In the genomic region with DNA sequence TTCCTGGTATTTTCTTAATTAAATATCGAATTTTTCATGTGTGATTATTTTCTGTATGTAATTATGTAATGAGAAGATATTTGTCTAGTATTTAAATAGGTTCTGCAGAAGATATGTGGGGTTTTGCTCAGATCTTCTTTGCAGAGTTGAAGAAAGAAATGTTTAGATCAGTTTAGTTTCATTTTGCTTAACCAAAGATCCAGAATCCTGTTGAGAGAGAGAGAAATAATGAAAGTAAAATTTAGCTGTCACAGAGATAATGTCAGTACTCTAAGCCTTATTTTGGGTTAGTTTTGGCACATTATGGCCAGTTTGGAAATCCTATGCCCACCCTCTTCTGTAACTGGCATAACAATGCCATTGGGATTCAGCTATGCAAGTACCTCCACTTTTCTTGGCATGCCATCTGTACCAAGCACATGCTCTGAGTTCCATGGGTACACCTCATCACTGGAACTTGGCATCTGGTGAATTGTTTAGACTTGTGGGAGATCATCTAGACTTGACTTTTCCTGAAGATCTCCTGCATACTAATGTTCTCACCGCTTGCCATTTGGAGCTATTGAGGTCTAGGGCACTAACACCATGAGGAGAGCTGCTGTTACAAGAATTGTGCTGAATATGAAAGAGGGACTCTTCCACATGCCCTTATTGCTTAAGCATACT, we compare ENCODE assay signal across 19 cellular contexts. TPM values are rescaled to one million over a fixed set of nuclear protein-coding genes. Genes with fewer than 3 reads are reported as not detected.
DNase-seq lines count a peak whose midpoint lies in the region; ATAC-seq, FAIRE-seq and TF ChIP-seq lines count a peak whose summit lies in the region.
"Had no signal": no experiment of that assay in that cellular context is flagged by ENCODE, and none has a peak within 500 bp of the region (broad histone marks: within the 10 kb centered on the region; RNA-seq: fewer than 3 reads in every experiment).

No MANE protein-coding gene starts in this region.

- DNase-seq in ACHN (peak; percentile 16), GM03348 (ENCODE audit: low spot score) (peak; percentile 19), keratinocyte (ENCODE audit: low read depth, low spot score) (no peak), hepatic stellate cell (ENCODE audit: low spot score) (no peak), tibial artery (no peak)
- no peak for DNase-seq in activated T-helper 2 cell treated with anti-CD3 and anti-CD28 coated beads, Interferon-gamma antibody, Interleukin-2, Interleukin-4, amounts not matched to agents 10 μg/mL and 5 μg/mL and 100 μg/mL, durations not matched to agents 14 hours and 24 hours and 36 hours (ENCODE audit: low spot score)
- DNase-seq: activated CD4-positive, alpha-beta T cell treated with anti-CD3 and anti-CD28 coated beads, Interleukin-2, amount 50 U/mL, for 1 hour; heart right ventricle; NCI-H1694 treated with DMSO at 0.1 percent for 48 hours; upper lobe of left lung had no signal

- peaks cover 21% of the 10 kb centered on the region for H3K4me1 Mint-ChIP-seq in activated T-helper 2 cell treated with anti-CD3 and anti-CD28 coated beads, Interferon-gamma antibody, Interleukin-2, Interleukin-4, amounts not matched to agents 10 μg/mL and 5 μg/mL and 100 μg/mL, durations not matched to agents 14 hours and 24 hours and 36 hours (ENCODE audit: low read depth)

- H3K9me1 ChIP-seq in keratinocyte (ENCODE audit: control insufficient read depth, extremely low read depth, insufficient read depth, low read length) = no peaks in the 10 kb centered on the region

- no peaks in the 10 kb centered on the region for H3K27me3 ChIP-seq in keratinocyte (ENCODE audit: control insufficient read depth, extremely low read depth, insufficient read depth, low read length)
- H3K27me3 ChIP-seq in tibial artery = no peaks in the 10 kb centered on the region
- H3K27me3 ChIP-seq: cardiac muscle cell, heart right ventricle, upper lobe of left lung had no signal

- H3K9me3 ChIP-seq in keratinocyte (ENCODE audit: control insufficient read depth, low read depth, low read length) (no peaks in the 10 kb centered on the region), tibial artery (no peaks in the 10 kb centered on the region)
- H3K9me3 ChIP-seq: heart right ventricle, upper lobe of left lung had no signal

- intact Hi-C loops in activated T-helper 2 cell treated with anti-CD3 and anti-CD28 coated beads, Interferon-gamma antibody, Interleukin-2, Interleukin-4, amounts not matched to agents 10 μg/mL and 5 μg/mL and 100 μg/mL, durations not matched to agents 14 hours and 24 hours and 36 hours (cut with micrococcal nuclease) = loop anchor here (1.0 kb wide), 1 partner anchor 10 kb away; no protein-coding TSS in a partner anchor
- intact Hi-C loops in tibial artery (cut with DNase I; ENCODE audit: low total_unique reads) = no loop called here

- peak overlapping the region; percentile 45 for H3K4me2 ChIP-seq in keratinocyte (ENCODE audit: control insufficient read depth, extremely low read depth, insufficient read depth, low read depth, low read length)

- no peak for ATAC-seq in GM18907 (IDR thresholded peaks at IDR 0.05; ENCODE audit: unreplicated experiment)
- ATAC-seq in GM21367 (IDR thresholded peaks at IDR 0.05; ENCODE audit: unreplicated experiment) = no peak
- ATAC-seq: heart right ventricle, left lobe of liver had no signal

- H3K9ac ChIP-seq in keratinocyte (ENCODE audit: control insufficient read depth, extremely low read depth, insufficient read depth, low read length) = no peak overlapping the region

- H3K36me3 ChIP-seq in keratinocyte (ENCODE audit: control insufficient read depth in 2 of 2, extremely low read depth in 1 of 2, insufficient read depth in 2 of 2, low read length in 2 of 2) (peaks cover 2 to 3% of the 10 kb centered on the region in 2 experiments), tibial artery (peaks cover 0 to 28% (median 15%) of the 10 kb centered on the region in 3 donors)
- H3K36me3 ChIP-seq: cardiac muscle cell had no signal

- H3K79me2 ChIP-seq in keratinocyte (ENCODE audit: control insufficient read depth, insufficient read depth, low read length) = no peaks in the 10 kb centered on the region

- H3K9me3 Mint-ChIP-seq in activated T-helper 2 cell treated with anti-CD3 and anti-CD28 coated beads, Interferon-gamma antibody, Interleukin-2, Interleukin-4, amounts not matched to agents 10 μg/mL and 5 μg/mL and 100 μg/mL, durations not matched to agents 14 hours and 24 hours and 36 hours = no peaks in the 10 kb centered on the region

- peak overlapping the region; percentile 35 for H3K27ac Mint-ChIP-seq in activated T-helper 2 cell treated with anti-CD3 and anti-CD28 coated beads, Interferon-gamma antibody, Interleukin-2, Interleukin-4, amounts not matched to agents 10 μg/mL and 5 μg/mL and 100 μg/mL, durations not matched to agents 14 hours and 24 hours and 36 hours

- no peak overlapping the region for H3K27ac ChIP-seq in keratinocyte (ENCODE audit: control insufficient read depth, insufficient read depth, low read length)
- no peak overlapping the region for H3K27ac ChIP-seq in tibial artery
- H3K27ac ChIP-seq: C4-2B, cardiac muscle cell, upper lobe of left lung had no signal

- H3K27me3 Mint-ChIP-seq in activated T-helper 2 cell treated with anti-CD3 and anti-CD28 coated beads, Interferon-gamma antibody, Interleukin-2, Interleukin-4, amounts not matched to agents 10 μg/mL and 5 μg/mL and 100 μg/mL, durations not matched to agents 14 hours and 24 hours and 36 hours (ENCODE audit: low read depth) = no peaks in the 10 kb centered on the region

- H3K4me3 ChIP-seq in keratinocyte (ENCODE audit: control insufficient read depth in 2 of 3, extremely low read depth in 1 of 3, insufficient read depth in 2 of 3, low read depth in 1 of 3, low read length in 3 of 3) = no peak overlapping the region
- H3K4me3 ChIP-seq in tibial artery = no peak overlapping the region
- H3K4me3 ChIP-seq: cardiac muscle cell, heart right ventricle, K562, upper lobe of left lung had no signal

- peaks cover 59% of the 10 kb centered on the region for H3K36me3 Mint-ChIP-seq in activated T-helper 2 cell treated with anti-CD3 and anti-CD28 coated beads, Interferon-gamma antibody, Interleukin-2, Interleukin-4, amounts not matched to agents 10 μg/mL and 5 μg/mL and 100 μg/mL, durations not matched to agents 14 hours and 24 hours and 36 hours (ENCODE audit: low read depth)

- no peak overlapping the region for H3K4me3 Mint-ChIP-seq in activated T-helper 2 cell treated with anti-CD3 and anti-CD28 coated beads, Interferon-gamma antibody, Interleukin-2, Interleukin-4, amounts not matched to agents 10 μg/mL and 5 μg/mL and 100 μg/mL, durations not matched to agents 14 hours and 24 hours and 36 hours (ENCODE audit: low read depth)

- FAIRE-seq in keratinocyte (lab: Jason Lieb, UNC) = peak; percentile 79
- FAIRE-seq: endothelial cell of umbilical vein, GM19239 had no signal

- no peaks in the 10 kb centered on the region for H4K20me1 ChIP-seq in keratinocyte (ENCODE audit: control insufficient read depth, extremely low read depth, insufficient read depth, low read length)

- TF ChIP-seq CTCF in keratinocyte (optimal IDR thresholded peaks at IDR 0.05 in 1 of 3, IDR thresholded peaks at IDR 0.05 in 1 of 3, conservative IDR thresholded peaks at IDR 0.05 in 1 of 3; ENCODE audit: extremely low read depth in 1 of 3, insufficient read depth in 2 of 3, low read length in 3 of 3) (no peak), tibial artery (IDR thresholded peaks at IDR 0.05) (no peak)

- no peak overlapping the region for H2AFZ ChIP-seq in keratinocyte (ENCODE audit: control insufficient read depth, low read length)

- H3K4me1 ChIP-seq in keratinocyte (ENCODE audit: control insufficient read depth, extremely low read depth, insufficient read depth, low read length) (peaks cover 16% of the 10 kb centered on the region), tibial artery (no peaks in the 10 kb centered on the region)

- in situ Hi-C loops in ACHN (cut with HindIII; ENCODE audit: low pct_ligation_motif_present, low pct_unique_long_range_greater_than_20kb, low sequenced_read_pairs) = no loop called here

- dilution Hi-C loops in keratinocyte (cut with MboI; ENCODE audit: extremely low pct_ligation_motif_present, low sequenced_read_pairs) = no loop called here

RNA-seq across cellular contexts. Expression of a gene that starts 30.9 kb away (rescaled TPM):
- 54.0 and 65.1 TPM in 2 replicates for total RNA-seq in activated T-helper 2 cell treated with anti-CD3 and anti-CD28 coated beads, Interferon-gamma antibody, Interleukin-2, Interleukin-4, amounts not matched to agents 10 μg/mL and 5 μg/mL and 100 μg/mL, durations not matched to agents 14 hours and 24 hours and 36 hours
- polyA plus RNA-seq in keratinocyte = 42.4 to 132 TPM (median 77.6 TPM) in 3 replicates
- polyA plus RNA-seq in keratinocyte (2011; ENCODE audit: low read depth) = 11.2 TPM
- polyA plus RNA-seq in keratinocyte (2011; cell fraction: cytosol; rRNA removed) = 63.7 and 84.7 TPM in 2 replicates
- 82.9 and 95.8 TPM in 2 replicates for polyA plus RNA-seq in keratinocyte (2011; cell fraction: nucleus; rRNA removed)
- polyA plus RNA-seq in keratinocyte (2012; ENCODE audit: low replicate concordance) = 19.3 and 101 TPM in 2 replicates
- 43.4 to 74.4 TPM (median 56.0 TPM) in 3 replicates for polyA minus RNA-seq in keratinocyte
- 47.8 TPM for polyA minus RNA-seq in keratinocyte (2011; cell fraction: cytosol; rRNA and poly(A)+ RNA removed)
- polyA minus RNA-seq in keratinocyte (2011; cell fraction: nucleus; rRNA and poly(A)+ RNA removed) = 54.4 and 91.7 TPM in 2 replicates
- total RNA-seq: G401 had no signal

RNA-seq across cellular contexts. Expression of a gene that starts 44.2 kb away (rescaled TPM):
- not detected in 2 replicates for total RNA-seq in activated T-helper 2 cell treated with anti-CD3 and anti-CD28 coated beads, Interferon-gamma antibody, Interleukin-2, Interleukin-4, amounts not matched to agents 10 μg/mL and 5 μg/mL and 100 μg/mL, durations not matched to agents 14 hours and 24 hours and 36 hours
- polyA plus RNA-seq in keratinocyte = not detected in 3 replicates
- polyA plus RNA-seq in keratinocyte (2011; ENCODE audit: low read depth) = not detected
- not detected in 2 replicates for polyA plus RNA-seq in keratinocyte (2011; cell fraction: cytosol; rRNA removed)
- polyA plus RNA-seq in keratinocyte (2011; cell fraction: nucleus; rRNA removed) = not detected in 2 replicates
- not detected in 2 replicates for polyA plus RNA-seq in keratinocyte (2012; ENCODE audit: low replicate concordance)
- not detected in 3 replicates for polyA minus RNA-seq in keratinocyte
- not detected for polyA minus RNA-seq in keratinocyte (2011; cell fraction: cytosol; rRNA and poly(A)+ RNA removed)
- 2.2 TPM in 1 of 2 replicates, not detected in the other for polyA minus RNA-seq in keratinocyte (2011; cell fraction: nucleus; rRNA and poly(A)+ RNA removed)
- total RNA-seq: cardiac muscle cell, endothelial cell of umbilical vein, G401, heart right ventricle, left lobe of liver had no signal
- polyA plus RNA-seq: cardiac muscle cell, endothelial cell of umbilical vein, heart right ventricle had no signal

Comparison
In these comparisons a context has a peak if more than half of its experiments do, and no peak if none do; other contexts are left out.
1. DNase-seq: peak in ACHN (single experiment) and GM03348 (single experiment); none in activated T-helper 2 cell treated with anti-CD3 and anti-CD28 coated beads, Interferon-gamma antibody, Interleukin-2, Interleukin-4, amounts not matched to agents 10 μg/mL and 5 μg/mL and 100 μg/mL, durations not matched to agents 14 hours and 24 hours and 36 hours (single experiment), keratinocyte (single experiment), hepatic stellate cell (single experiment) and tibial artery (0 of 2).